In genomic region chr15:31374986-31375385, GRCh38 we compare ENCODE assay signal across 17 cellular contexts. TPM values are rescaled to one million over a fixed set of nuclear protein-coding genes. Genes with fewer than 3 reads are reported as not detected.
DNase-seq lines count a peak whose midpoint lies in the region; TF ChIP-seq lines count a peak whose summit lies in the region.
"Had no signal": no experiment of that assay in that cellular context is flagged by ENCODE, and none has a peak within 500 bp of the region (broad histone marks: within the 10 kb centered on the region; RNA-seq: fewer than 3 reads in every experiment).

No MANE protein-coding gene starts in this region.

- no peak for DNase-seq in CD4-positive, alpha-beta memory T cell
- DNase-seq in mammary epithelial cell (no peak), trophoblast cell (no peak), DMS 273 treated with DMSO at 0.1 percent for 48 hours (lab: John Stamatoyannopoulos, UW) (no peak), germinal center (ENCODE audit: low spot score) (no peak), adrenal gland (no peak)
- no peak for DNase-seq in stimulated activated CD4-positive, alpha-beta T cell treated with anti-CD3 and anti-CD28 coated beads, Interleukin-4, amount 100 ng/mL, for 24 hours
- DNase-seq: activated effector memory CD4-positive, alpha-beta T cell treated with anti-CD3 and anti-CD28 coated beads, Interleukin-2, amount 50 U/mL, for 16 hours; anterior cingulate cortex; endodermal cell; NCI-H1048; NCI-H2081; NCI-H524 treated with DMSO at 0.1 percent for 48 hours; SJCRH30; stimulated activated naive CD8-positive, alpha-beta T cell treated with anti-CD3 and anti-CD28 coated beads, Interleukin-15, amount 100 ng/mL, for 72 hours; T-helper 9 cell had no signal

- BruUV-seq in mammary epithelial cell (replicated peaks; lab: Mats Ljungman, UMichigan) = TSS peak; percentile 15

- POLR2A ChIA-PET in CD4-positive, alpha-beta memory T cell (lab: Charles Lee; ENCODE audit: partially characterized antibody) = interaction anchor here (1.3 kb wide), 1 partner anchor 13 kb away, joined by 4 read pairs; no protein-coding TSS in a partner anchor

- no peak overlapping the region for H3K23ac ChIP-seq in trophoblast cell (ENCODE audit: low read length)

- dilution Hi-C loops in mammary epithelial cell (cut with HindIII; ENCODE audit: low sequenced_read_pairs) = no loop called here

- H2BK120ac ChIP-seq in trophoblast cell (ENCODE audit: insufficient read depth, low read length, poor library complexity) = no peak overlapping the region

- no peak overlapping the region for H4K12ac ChIP-seq in trophoblast cell (ENCODE audit: low read depth, low read length)

- H2AK5ac ChIP-seq in trophoblast cell (ENCODE audit: low read length) = peak overlapping the region; percentile 22

- H3K27me3 ChIP-seq in BLaER1 (no peaks in the 10 kb centered on the region), mammary epithelial cell (ENCODE audit: insufficient read depth, low read length) (no peaks in the 10 kb centered on the region), trophoblast cell (ENCODE audit: insufficient read depth, low read length) (no peaks in the 10 kb centered on the region), adrenal gland (no peaks in the 10 kb centered on the region)
- H3K27me3 ChIP-seq in CD4-positive, alpha-beta memory T cell (ENCODE audit: insufficient read depth, low read length) = no peaks in the 10 kb centered on the region
- H3K27me3 ChIP-seq: SJCRH30 had no signal

- H2BK12ac ChIP-seq in trophoblast cell (ENCODE audit: low read length) = peak overlapping the region; percentile 39

- H4K20me1 ChIP-seq in BLaER1 (peaks cover 95% of the 10 kb centered on the region), mammary epithelial cell (ENCODE audit: insufficient read depth, low read length) (no peaks in the 10 kb centered on the region)

- H3K27ac ChIP-seq in BLaER1 (no peak overlapping the region), mammary epithelial cell (ENCODE audit: insufficient read depth, low read depth, low read length) (no peak overlapping the region), trophoblast cell (ENCODE audit: low read depth, low read length) (no peak overlapping the region), adrenal gland (peak overlapping the region in 2 of 5 donors; percentile 48 to 83)
- no peak overlapping the region for H3K27ac ChIP-seq in CD4-positive, alpha-beta memory T cell (ENCODE audit: low read depth, low read length)
- H3K27ac ChIP-seq: SJCRH30 had no signal

- H3K27me3 Mint-ChIP-seq in CD4-positive, alpha-beta memory T cell = no peaks in the 10 kb centered on the region
- H3K27me3 Mint-ChIP-seq: stimulated activated naive CD8-positive, alpha-beta T cell treated with anti-CD3 and anti-CD28 coated beads, Interleukin-15, amount 100 ng/mL, for 72 hours had no signal

- no peak for TF ChIP-seq CTCF in mammary epithelial cell (conservative IDR thresholded peaks at IDR 0.05 in 1 of 2, IDR thresholded peaks at IDR 0.05 in 1 of 2; ENCODE audit: extremely low read depth in 1 of 2, insufficient read depth in 1 of 2, low read depth in 1 of 2, low read length in 2 of 2)
- TF ChIP-seq CTCF in adrenal gland (IDR thresholded peaks at IDR 0.05) = no peak

- H4K91ac ChIP-seq in trophoblast cell (ENCODE audit: low read depth, low read length) = peak overlapping the region; percentile 44

- H2AFZ ChIP-seq in mammary epithelial cell (ENCODE audit: low read depth, low read length) = no peak overlapping the region
- H2AFZ ChIP-seq in trophoblast cell (ENCODE audit: insufficient read depth, low read length, poor library complexity) = no peak overlapping the region

- CTCF ChIA-PET in CD4-positive, alpha-beta memory T cell (lab: Charles Lee; ENCODE audit: partially characterized antibody) = interaction anchor here (0.7 to 0.9 kb wide), 2 partner anchors 9 kb away, joined by 3 to 4 read pairs; no protein-coding TSS in a partner anchor
- CTCF ChIA-PET in mammary epithelial cell (lab: Charles Lee; ENCODE audit: low non-redundant PET) = no interaction called here

- H3K4me2 ChIP-seq in BLaER1 (peak overlapping the region; percentile 59), mammary epithelial cell (ENCODE audit: insufficient read depth, low read depth, low read length) (no peak overlapping the region), trophoblast cell (ENCODE audit: low read length) (no peak overlapping the region)

- H3K4me3 Mint-ChIP-seq in CD4-positive, alpha-beta memory T cell = peak overlapping the region in 1 of 8 donors; percentile 42
- H3K4me3 Mint-ChIP-seq: endodermal cell; stimulated activated naive CD8-positive, alpha-beta T cell treated with anti-CD3 and anti-CD28 coated beads, Interleukin-15, amount 100 ng/mL, for 72 hours had no signal

- peak overlapping the region; percentile 56 for H3K18ac ChIP-seq in trophoblast cell (ENCODE audit: low read length)

- no peaks in the 10 kb centered on the region for H3K9me3 Mint-ChIP-seq in CD4-positive, alpha-beta memory T cell
- H3K9me3 Mint-ChIP-seq: stimulated activated naive CD8-positive, alpha-beta T cell treated with anti-CD3 and anti-CD28 coated beads, Interleukin-15, amount 100 ng/mL, for 72 hours had no signal

- H3K4me1 ChIP-seq in BLaER1 = peaks cover 75% of the 10 kb centered on the region
- peaks cover 52% of the 10 kb centered on the region for H3K4me1 ChIP-seq in CD4-positive, alpha-beta memory T cell (ENCODE audit: insufficient read depth, low read length)
- H3K4me1 ChIP-seq in mammary epithelial cell (ENCODE audit: insufficient read depth, low read length) = peaks cover 18% of the 10 kb centered on the region
- H3K4me1 ChIP-seq in trophoblast cell (ENCODE audit: control insufficient read depth in 1 of 2, insufficient read depth in 2 of 2, low read length in 2 of 2) = peaks cover 37 to 42% of the 10 kb centered on the region in 2 experiments
- H3K4me1 ChIP-seq in adrenal gland (replicated peaks in 1 of 2) = peaks cover 0 to 30% of the 10 kb centered on the region in 2 donors

- intact Hi-C loops in CD4-positive, alpha-beta memory T cell (cut with micrococcal nuclease) = loop anchor here (1.0 kb wide), 1 partner anchor 8 kb away; no protein-coding TSS in a partner anchor
- intact Hi-C loops in mammary epithelial cell (cut with micrococcal nuclease) (no loop called here), adrenal gland (cut with DNase I) (loop anchor here in 1 of 2 donors (10.0 kb wide), 1 partner anchor 100 kb away; no protein-coding TSS in a partner anchor)

- peak overlapping the region; percentile 25 for H3K14ac ChIP-seq in trophoblast cell (ENCODE audit: low read length)

- no peak overlapping the region for H2BK5ac ChIP-seq in trophoblast cell (ENCODE audit: low read depth, low read length, poor library complexity)

- no peak for TF ChIP-seq POLR2A in adrenal gland (IDR thresholded peaks at IDR 0.05)

- H3K4me3 ChIP-seq in BLaER1 (no peak overlapping the region), mammary epithelial cell (replicated peaks in 1 of 3; ENCODE audit: insufficient read depth in 1 of 3, low read depth in 2 of 3, low read length in 3 of 3) (no peak overlapping the region), trophoblast cell (ENCODE audit: low read depth, low read length) (no peak overlapping the region), adrenal gland (no peak overlapping the region)
- H3K4me3 ChIP-seq in CD4-positive, alpha-beta memory T cell (ENCODE audit: low read length in 2 of 2) = no peak overlapping the region
- H3K4me3 ChIP-seq: SJCRH30 had no signal

- peak overlapping the region; percentile 9 for H3K4ac ChIP-seq in trophoblast cell (ENCODE audit: low read depth, low read length)

- H3K9ac ChIP-seq in BLaER1 = no peak overlapping the region
- H3K9ac ChIP-seq in mammary epithelial cell (ENCODE audit: insufficient read depth, low read length) = no peak overlapping the region
- no peak overlapping the region for H3K9ac ChIP-seq in trophoblast cell (ENCODE audit: low read length)

- H3K79me2 ChIP-seq in mammary epithelial cell (ENCODE audit: insufficient read depth, low read length) = peaks cover 69% of the 10 kb centered on the region
- peaks cover 18% of the 10 kb centered on the region for H3K79me2 ChIP-seq in trophoblast cell (ENCODE audit: control insufficient read depth, insufficient read depth, low read length, poor library complexity)

- peaks cover 44% of the 10 kb centered on the region for H3K79me1 ChIP-seq in trophoblast cell (ENCODE audit: low read length)

- in situ Hi-C loops in mammary epithelial cell (cut with MboI; ENCODE audit: low sequenced_read_pairs in 2 of 2) = no loop called here

- H3K27ac Mint-ChIP-seq in CD4-positive, alpha-beta memory T cell = peak overlapping the region in 4 of 7 donors; percentile 10 to 75 (median 42)
- H3K27ac Mint-ChIP-seq: endodermal cell; stimulated activated naive CD8-positive, alpha-beta T cell treated with anti-CD3 and anti-CD28 coated beads, Interleukin-15, amount 100 ng/mL, for 72 hours had no signal

- peak overlapping the region; percentile 17 for H4K8ac ChIP-seq in trophoblast cell (ENCODE audit: low read depth, low read length)

- H3K9me3 ChIP-seq in BLaER1 (no peaks in the 10 kb centered on the region), mammary epithelial cell (replicated peaks; ENCODE audit: insufficient read depth, low read length) (no peaks in the 10 kb centered on the region), trophoblast cell (ENCODE audit: insufficient read depth, low read depth, low read length) (peaks cover 12% of the 10 kb centered on the region), adrenal gland (replicated peaks in 1 of 3) (no peaks in the 10 kb centered on the region)
- H3K9me3 ChIP-seq in CD4-positive, alpha-beta memory T cell (ENCODE audit: control insufficient read depth in 1 of 2, low read length in 2 of 2) = no peaks in the 10 kb centered on the region
- H3K9me3 ChIP-seq: SJCRH30 had no signal

- 98% methylated on average over 5 of the region's 12 CpGs for WGBS in mammary epithelial cell (ENCODE audit: low coverage, missing lambda C conversion rate)
- no CpG with 5 or more reads among the region's 12 CpGs for WGBS in trophoblast cell (ENCODE audit: extremely low coverage, insufficient coverage, insufficient read length)
- 84 to 94% (median 88%) methylated on average over 12 of the region's 12 CpGs for WGBS in adrenal gland, 4 donors

- H3K4me1 Mint-ChIP-seq in CD4-positive, alpha-beta memory T cell = peaks cover 24 to 78% (median 45%) of the 10 kb centered on the region in 4 donors

- H3K36me3 ChIP-seq in BLaER1 = peaks cover 84% of the 10 kb centered on the region
- H3K36me3 ChIP-seq in CD4-positive, alpha-beta memory T cell (ENCODE audit: insufficient read depth, low read length) = peaks cover 43% of the 10 kb centered on the region
- peaks cover 4% of the 10 kb centered on the region for H3K36me3 ChIP-seq in mammary epithelial cell (ENCODE audit: insufficient read depth, low read length)
- peaks cover 21 to 32% of the 10 kb centered on the region in 2 experiments for H3K36me3 ChIP-seq in trophoblast cell (ENCODE audit: control insufficient read depth in 1 of 2, insufficient read depth in 2 of 2, low read length in 2 of 2)
- peaks cover 0 to 9% of the 10 kb centered on the region in 2 donors for H3K36me3 ChIP-seq in adrenal gland (replicated peaks in 1 of 2)

- peaks cover 21 to 73% of the 10 kb centered on the region in 2 donors for H3K36me3 Mint-ChIP-seq in CD4-positive, alpha-beta memory T cell

RNA-seq across cellular contexts. Expression of gene KLF13, which starts 48.4 kb away (rescaled TPM):
- 100 to 1,000 TPM; 197 to 202 TPM for total RNA-seq in CD4-positive, alpha-beta memory T cell
- 10 to 100 TPM; 22.0 to 82.2 TPM for polyA plus RNA-seq in CD4-positive, alpha-beta memory T cell
- 10 to 100 TPM; 49.8 to 62.3 TPM for total RNA-seq in mammary epithelial cell
- 25.1 TPM for polyA plus RNA-seq in mammary epithelial cell
- polyA minus RNA-seq in mammary epithelial cell = 40.5 TPM
- 76.0 and 79.4 TPM in 2 replicates for polyA plus RNA-seq in trophoblast cell (2013)
- 10 to 100 TPM; 19.9 to 65.9 (median 37.8) TPM for total RNA-seq in adrenal gland
- 10 to 100 TPM; 17.3 to 33.5 (median 21.0) TPM for polyA plus RNA-seq in adrenal gland
